Comparison of ENCODE assay signal across 8 cellular contexts in the genomic region with DNA sequence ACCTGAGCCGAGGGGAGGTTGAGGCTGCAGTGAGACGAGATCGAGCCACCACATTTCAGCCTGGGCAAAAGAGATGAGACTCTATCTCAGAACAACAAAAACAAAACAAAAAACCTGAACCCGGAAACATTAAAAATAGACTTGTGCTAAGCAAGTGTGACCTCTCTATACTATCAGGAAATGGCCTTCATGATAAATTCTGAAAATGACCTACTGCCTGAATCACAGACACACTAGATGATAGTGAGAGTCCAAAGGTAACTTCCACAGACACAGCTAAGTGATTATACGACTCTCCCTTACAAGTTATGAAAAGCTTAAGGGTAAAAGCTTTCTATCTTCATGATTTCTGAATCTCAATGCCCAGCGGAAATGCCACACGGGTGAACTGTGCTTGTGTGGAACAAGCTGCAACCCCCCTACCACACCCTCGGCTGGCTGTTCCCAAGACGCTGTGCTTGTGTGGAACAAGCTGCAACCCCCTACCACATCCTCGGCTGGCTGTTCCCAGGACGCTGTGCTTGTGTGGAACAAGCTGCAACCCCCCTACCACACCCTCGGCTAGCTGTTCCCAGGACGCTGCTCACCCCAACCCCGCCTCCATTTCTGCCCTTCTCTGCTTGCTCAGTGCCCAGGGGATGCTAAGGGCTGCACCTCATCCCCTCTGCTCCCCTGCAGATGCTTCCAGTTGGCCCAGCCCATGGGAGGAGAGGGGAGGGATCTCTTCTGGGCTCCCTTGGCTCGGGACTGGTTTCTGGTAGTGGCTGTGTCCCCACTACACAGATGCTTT. TPM values are rescaled to one million over a fixed set of nuclear protein-coding genes. Genes with fewer than 3 reads are reported as not detected.
DNase-seq lines count a peak whose midpoint lies in the region; ATAC-seq, FAIRE-seq and TF ChIP-seq lines count a peak whose summit lies in the region.
"Not testable (repeated sequence)": the region's sequence is repeated elsewhere in the genome, so short reads cannot be mapped to it uniquely, and the experiment has no call there.

No MANE protein-coding gene starts in this region.

- H3K4me1 ChIP-seq in Peyer's patch = peaks cover 0 to 12% (median 0%) of the 10 kb centered on the region in 4 donors
- not testable (repeated sequence) for H3K4me1 ChIP-seq in colonic mucosa; hepatocyte (ENCODE audit: insufficient read depth); small intestine (ENCODE audit: control insufficient read depth in 2 of 2, insufficient read depth in 1 of 2, low read depth in 1 of 2, low read length in 1 of 2)
- H3K4me1 ChIP-seq in transverse colon = peaks cover 0 to 15% (median 6%) of the 10 kb centered on the region in 4 donors

- not testable (repeated sequence) for H3K27me3 ChIP-seq in Peyer's patch; colonic mucosa; hepatocyte; small intestine (ENCODE audit: control insufficient read depth in 2 of 2, insufficient read depth in 2 of 2, low read length in 2 of 2); transverse colon

- intact Hi-C loops in colonic mucosa (cut with DNase I); transverse colon (cut with DNase I; ENCODE audit: low total_unique reads): not testable (repeated sequence)

- H3K9me3 ChIP-seq in Peyer's patch; colonic mucosa; hepatocyte (ENCODE audit: low read depth); small intestine (ENCODE audit: control insufficient read depth, low read depth); transverse colon: not testable (repeated sequence)

- H3K27ac ChIP-seq in Peyer's patch (peak overlapping the region in 3 of 4 donors; percentile 53 to 76 (median 74)), colonic mucosa (peak overlapping the region; percentile 22), hepatocyte (peak overlapping the region; percentile 82), small intestine (ENCODE audit: low read depth in 1 of 2, low read length in 1 of 2) (peak overlapping the region; percentile 90 to 92), transverse colon (peak overlapping the region; percentile 26 to 64 (median 46))

- H3K4me3 ChIP-seq in Peyer's patch; colonic mucosa; hepatocyte; small intestine (ENCODE audit: low read depth in 1 of 2, low read length in 2 of 2); transverse colon: not testable (repeated sequence)

- in situ Hi-C loops in transverse colon (cut with MboI; ENCODE audit: low pct_ligation_motif_present in 1 of 4, low pct_unique_long_range_greater_than_20kb in 1 of 4, low sequenced_read_pairs in 3 of 4) = not testable (repeated sequence)

- not testable (repeated sequence) for H2AFZ ChIP-seq in hepatocyte

- not testable (repeated sequence) for H4K20me1 ChIP-seq in hepatocyte (ENCODE audit: insufficient read depth, poor library complexity, severe bottlenecking)

- WGBS in hepatocyte (ENCODE audit: low lambda C conversion rate, missing lambda C conversion rate) = 90% methylated on average over 14 of the region's 15 CpGs
- 30 to 67% (median 58%) methylated on average over 15 of the region's 15 CpGs for WGBS in small intestine, 3 donors
- WGBS in transverse colon (ENCODE audit: low coverage in 1 of 2), 2 donors = 72% methylated on average over 14 of the region's 15 CpGs; no CpG with 5 or more reads in 1 of the 2 donors

- TF ChIP-seq CTCF in Peyer's patch (IDR thresholded peaks at IDR 0.05); colonic mucosa (IDR thresholded peaks at IDR 0.05); hepatocyte (IDR thresholded peaks at IDR 0.05; ENCODE audit: poor library complexity); neural crest cell (conservative IDR thresholded peaks at IDR 0.05); transverse colon (IDR thresholded peaks at IDR 0.05): not testable (repeated sequence)

- H3K36me3 ChIP-seq in Peyer's patch (peaks cover 0 to 39% (median 0%) of the 10 kb centered on the region in 3 donors), transverse colon (peaks cover 0 to 26% (median 9%) of the 10 kb centered on the region in 4 donors)
- H3K36me3 ChIP-seq in colonic mucosa; hepatocyte (replicated peaks; ENCODE audit: insufficient read depth, low read depth); small intestine (ENCODE audit: control insufficient read depth in 2 of 2, insufficient read depth in 2 of 2, low read length in 2 of 2): not testable (repeated sequence)

- H3K4me3 Mint-ChIP-seq in activated T-helper 17 cell treated with anti-CD3 and anti-CD28 coated beads, Interleukin-2, amount 50 U/mL, for 72 hours; neural crest cell: not testable (repeated sequence)

- H3K79me2 ChIP-seq in hepatocyte = not testable (repeated sequence)

- not testable (repeated sequence) for ATAC-seq in activated T-helper 17 cell treated with anti-CD3 and anti-CD28 coated beads, Interleukin-2, amount 50 U/mL, for 72 hours (replicated peaks)

- TF ChIP-seq EP300 in transverse colon (IDR thresholded peaks at IDR 0.05; ENCODE audit: low read depth) = not testable (repeated sequence)

- H3K4me1 Mint-ChIP-seq in activated T-helper 17 cell treated with anti-CD3 and anti-CD28 coated beads, Interleukin-2, amount 50 U/mL, for 72 hours; neural crest cell: not testable (repeated sequence)

- H3K9ac ChIP-seq in colonic mucosa (ENCODE audit: low read depth in 2 of 2, low read length in 2 of 2) = peak overlapping the region; percentile 12 to 34

- FAIRE-seq in small intestine (lab: Jason Lieb, UNC) = not testable (repeated sequence)

- not testable (repeated sequence) for TF ChIP-seq POLR2A in Peyer's patch (IDR thresholded peaks at IDR 0.05); transverse colon (IDR thresholded peaks at IDR 0.05)

- not testable (repeated sequence) for H3K9me3 Mint-ChIP-seq in activated T-helper 17 cell treated with anti-CD3 and anti-CD28 coated beads, Interleukin-2, amount 50 U/mL, for 72 hours; neural crest cell

- H3K27ac Mint-ChIP-seq in activated T-helper 17 cell treated with anti-CD3 and anti-CD28 coated beads, Interleukin-2, amount 50 U/mL, for 72 hours = peak overlapping the region; percentile 46
- H3K27ac Mint-ChIP-seq in neural crest cell (ENCODE audit: unreplicated experiment) = peak overlapping the region; percentile 62

- peaks cover 64% of the 10 kb centered on the region for H3K36me3 Mint-ChIP-seq in activated T-helper 17 cell treated with anti-CD3 and anti-CD28 coated beads, Interleukin-2, amount 50 U/mL, for 72 hours (ENCODE audit: low read depth)
- H3K36me3 Mint-ChIP-seq in neural crest cell (ENCODE audit: low read depth) = peaks cover 22% of the 10 kb centered on the region

- DNase-seq in Peyer's patch; colonic mucosa; hepatocyte (ENCODE audit: low spot score); neural crest cell (ENCODE audit: low read depth, low spot score); transverse colon: not testable (repeated sequence)
- peak; percentile 39 for DNase-seq in mesenteric fat pad (ENCODE audit: low spot score)
- DNase-seq in small intestine = peak; percentile 72

- H3K9me2 ChIP-seq in hepatocyte (replicated peaks; ENCODE audit: insufficient read depth) = not testable (repeated sequence)

- H3K4me2 ChIP-seq in hepatocyte = peak overlapping the region; percentile 49

- H3K27me3 Mint-ChIP-seq in activated T-helper 17 cell treated with anti-CD3 and anti-CD28 coated beads, Interleukin-2, amount 50 U/mL, for 72 hours; neural crest cell (ENCODE audit: low read depth): not testable (repeated sequence)

RNA-seq across cellular contexts. Expression of a gene that starts 56.2 kb away (rescaled TPM):
- total RNA-seq in Peyer's patch = 100 to 1,000 TPM in 1 of 4 donors, 10 to 100 TPM in 3; 18.6 to 149 (median 24.6) TPM
- 10 to 100 TPM; 56.5 to 67.7 TPM for total RNA-seq in activated T-helper 17 cell treated with anti-CD3 and anti-CD28 coated beads, Interleukin-2, amount 50 U/mL, for 72 hours
- 10 to 100 TPM; 23.8 to 28.5 TPM for total RNA-seq in colonic mucosa
- total RNA-seq in hepatocyte = 9.0 and 11.6 TPM in 2 replicates
- 5.9 and 6.7 TPM in 2 replicates for polyA plus RNA-seq in hepatocyte
- total RNA-seq in mesenteric fat pad = 40.5 TPM
- 46.3 and 54.9 TPM in 2 replicates for total RNA-seq in neural crest cell
- polyA plus RNA-seq in small intestine = 10 to 100 TPM in 2 of 3 donors, 1 to 10 TPM in 1; 6.7 to 17.8 (median 14.6) TPM
- total RNA-seq in transverse colon = 10 to 100 TPM; 19.1 to 74.1 (median 21.3) TPM

Comparison
In these comparisons a context has a peak if more than half of its experiments do, and no peak if none do; other contexts are left out.
1. H3K27ac ChIP-seq: peak in every context shown above with its lines; median percentile 91 in small intestine; 82 in hepatocyte; 74 in Peyer's patch; 46 in transverse colon; 22 in colonic mucosa.